In the genomic region with DNA sequence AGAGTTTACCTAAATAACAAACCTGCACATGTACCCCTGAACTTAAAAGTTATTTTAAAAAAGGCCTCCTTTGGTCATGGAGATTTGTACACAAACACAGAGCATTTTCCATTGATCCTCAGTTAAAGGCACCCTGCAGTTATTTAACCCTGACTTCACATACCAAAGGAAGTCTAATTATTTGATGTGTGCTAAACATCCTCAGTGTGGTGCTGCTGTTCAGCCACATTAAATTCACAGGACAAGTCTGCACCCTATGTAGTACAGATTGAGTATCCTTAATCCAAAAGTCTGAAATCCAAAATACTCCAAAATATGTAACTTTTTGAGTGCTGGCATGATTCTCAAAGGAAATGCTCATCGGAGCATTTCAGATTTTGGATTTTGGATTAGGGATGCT, we compare ENCODE assay signal across 32 cellular contexts. TPM values are rescaled to one million over a fixed set of nuclear protein-coding genes. Genes with fewer than 3 reads are reported as not detected.
A peak's percentile ranks its signal among the peaks of the same experiment; 100 is the strongest.
DNase-seq lines count a peak whose midpoint lies in the region; ATAC-seq, FAIRE-seq and TF ChIP-seq lines count a peak whose summit lies in the region.
"Had no signal": no experiment of that assay in that cellular context is flagged by ENCODE, and none has a peak within 500 bp of the region (broad histone marks: within the 10 kb centered on the region; RNA-seq: fewer than 3 reads in every experiment).

No MANE protein-coding gene starts in this region.

- TF ChIP-seq CTCF in MCF 10A (IDR thresholded peaks at IDR 0.05; ENCODE audit: unreplicated experiment) (peak; percentile 31), breast epithelium (IDR thresholded peaks at IDR 0.05) (no peak), OCI-LY3 (IDR thresholded peaks at IDR 0.05; ENCODE audit: low read depth, low read length) (peak; percentile 54), epithelial cell of proximal tubule (conservative IDR thresholded peaks at IDR 0.05; ENCODE audit: low read depth, low read length) (peak; percentile 31)
- TF ChIP-seq CTCF in CD8-positive, alpha-beta T cell (IDR thresholded peaks at IDR 0.05): no peak

- no peaks in the 10 kb centered on the region for H3K4me1 ChIP-seq in breast epithelium
- H3K4me1 ChIP-seq in OCI-LY3 (ENCODE audit: low read length): peaks cover 2% of the 10 kb centered on the region; the same call in 1 of the 2 replicates
- no peaks in the 10 kb centered on the region for H3K4me1 ChIP-seq in CD8-positive, alpha-beta T cell (ENCODE audit: insufficient read depth, low read length)
- H3K4me1 ChIP-seq: heart right ventricle, right lobe of liver, SJCRH30 had no signal

- no peak for ATAC-seq in CD8-positive, alpha-beta T cell
- ATAC-seq: activated CD4-positive, CD25-positive, alpha-beta regulatory T cell treated with anti-CD3 and anti-CD28 coated beads, Interleukin-2, amount 50 U/mL, for 24 hours; heart right ventricle; right lobe of liver; stimulated activated naive CD8-positive, alpha-beta T cell treated with anti-CD3 and anti-CD28 coated beads, Interleukin-15, amount 100 ng/mL, for 72 hours had no signal

- peaks cover 3% of the 10 kb centered on the region; the same call in 1 of the 2 replicates for H4K20me1 ChIP-seq in OCI-LY3 (ENCODE audit: insufficient read depth, low read length)

- POLR2A ChIA-PET in MCF 10A (lab: Yijun Ruan, JAX): no interaction called here
- POLR2A ChIA-PET in CD8-positive, alpha-beta T cell (lab: Charles Lee): no interaction called here

- peaks cover 27% of the 10 kb centered on the region for H3K79me2 ChIP-seq in OCI-LY3 (ENCODE audit: low read length)

- no peaks in the 10 kb centered on the region for H3K36me3 ChIP-seq in breast epithelium
- H3K36me3 ChIP-seq in OCI-LY3 (replicated peaks; ENCODE audit: low read depth, low read length): peaks cover 7% of the 10 kb centered on the region
- no peaks in the 10 kb centered on the region for H3K36me3 ChIP-seq in CD8-positive, alpha-beta T cell (ENCODE audit: insufficient read depth, low read length)
- H3K36me3 ChIP-seq: heart right ventricle, right lobe of liver, SJCRH30, tibial artery had no signal

- intact Hi-C loops in MCF 10A (cut with micrococcal nuclease): loop anchor here (1.0 kb wide), 2 partner anchors 468 to 487 kb away; no protein-coding TSS in a partner anchor
- intact Hi-C loops in breast epithelium (cut with DNase I; ENCODE audit: low total_unique reads): no loop called here
- intact Hi-C loops in CD8-positive, alpha-beta T cell (cut with DNase I, micrococcal nuclease): no loop called here

- no peaks in the 10 kb centered on the region for H3K27me3 Mint-ChIP-seq in MCF 10A (ENCODE audit: insufficient read depth, unreplicated experiment)
- no peaks in the 10 kb centered on the region for H3K27me3 Mint-ChIP-seq in CD8-positive, alpha-beta T cell (ENCODE audit: low read depth)
- H3K27me3 Mint-ChIP-seq: activated CD4-positive, alpha-beta memory T cell treated with anti-CD3 and anti-CD28 coated beads, Interleukin-2, amount 10 ng/mL, durations not matched to agents 7 days and 5 days; stimulated activated naive CD8-positive, alpha-beta T cell treated with anti-CD3 and anti-CD28 coated beads, Interleukin-15, amount 100 ng/mL, for 72 hours had no signal

- no peak overlapping the region for H3K9ac ChIP-seq in OCI-LY3 (ENCODE audit: low read length)

- H3K4me3 Mint-ChIP-seq in MCF 10A (ENCODE audit: unreplicated experiment): no peak overlapping the region
- H3K4me3 Mint-ChIP-seq in CD8-positive, alpha-beta T cell: no peak overlapping the region
- H3K4me3 Mint-ChIP-seq: activated CD4-positive, alpha-beta memory T cell treated with anti-CD3 and anti-CD28 coated beads, Interleukin-2, amount 10 ng/mL, durations not matched to agents 7 days and 5 days; neural crest cell; stimulated activated naive CD8-positive, alpha-beta T cell treated with anti-CD3 and anti-CD28 coated beads, Interleukin-15, amount 100 ng/mL, for 72 hours had no signal

- TF ChIP-seq POLR2A in breast epithelium (IDR thresholded peaks at IDR 0.05): no peak

- no peak overlapping the region for H3K4me2 ChIP-seq in OCI-LY3 (ENCODE audit: low read length)

- H3K9me3 Mint-ChIP-seq in MCF 10A (ENCODE audit: unreplicated experiment): no peaks in the 10 kb centered on the region
- no peaks in the 10 kb centered on the region for H3K9me3 Mint-ChIP-seq in CD8-positive, alpha-beta T cell
- H3K9me3 Mint-ChIP-seq: activated CD4-positive, alpha-beta memory T cell treated with anti-CD3 and anti-CD28 coated beads, Interleukin-2, amount 10 ng/mL, durations not matched to agents 7 days and 5 days; neural crest cell had no signal

- no peaks in the 10 kb centered on the region for H3K9me3 ChIP-seq in breast epithelium
- H3K9me3 ChIP-seq in OCI-LY3 (ENCODE audit: insufficient read depth, low read length): no peaks in the 10 kb centered on the region
- H3K9me3 ChIP-seq in CD8-positive, alpha-beta T cell (ENCODE audit: low read length): no peaks in the 10 kb centered on the region
- H3K9me3 ChIP-seq: heart right ventricle, SJCRH30, tibial artery had no signal

- H3K27ac ChIP-seq in breast epithelium: no peak overlapping the region
- no peak overlapping the region for H3K27ac ChIP-seq in OCI-LY3 (ENCODE audit: low read length)
- H3K27ac ChIP-seq in CD8-positive, alpha-beta T cell (ENCODE audit: low read depth, low read length): no peak overlapping the region
- H3K27ac ChIP-seq: heart right ventricle, right lobe of liver, SJCRH30, tibial artery had no signal

- H3K27me3 ChIP-seq in breast epithelium: no peaks in the 10 kb centered on the region
- peaks cover 4% of the 10 kb centered on the region; the same call in 1 of the 2 replicates for H3K27me3 ChIP-seq in OCI-LY3 (ENCODE audit: low read depth, low read length)
- no peaks in the 10 kb centered on the region for H3K27me3 ChIP-seq in CD8-positive, alpha-beta T cell (ENCODE audit: insufficient read depth, low read length)
- H3K27me3 ChIP-seq: heart right ventricle, right lobe of liver, SJCRH30, tibial artery had no signal

- CTCF ChIA-PET in MCF 10A (lab: Yijun Ruan, JAX): interaction anchor here (0.6 to 0.9 kb wide), 3 partner anchors 10 to 466 kb away, joined by 3 to 4 read pairs (median 3); no protein-coding TSS in a partner anchor
- CTCF ChIA-PET in CD8-positive, alpha-beta T cell (lab: Charles Lee): no interaction called here

- no TSS peak for BruUV-seq in MCF 10A (replicated peaks; lab: Mats Ljungman, UMichigan)

- H3K4me3 ChIP-seq in breast epithelium: no peak overlapping the region
- H3K4me3 ChIP-seq in OCI-LY3 (ENCODE audit: low read length): no peak overlapping the region
- no peak overlapping the region for H3K4me3 ChIP-seq in epithelial cell of proximal tubule (ENCODE audit: low read depth, low read length)
- no peak overlapping the region for H3K4me3 ChIP-seq in CD8-positive, alpha-beta T cell (ENCODE audit: low read depth, low read length)
- H3K4me3 ChIP-seq: heart right ventricle, right lobe of liver, SJCRH30, tibial artery had no signal

- no peak overlapping the region for H2AFZ ChIP-seq in OCI-LY3 (ENCODE audit: low read depth, low read length)

- no peak for FAIRE-seq in urothelium cell line (lab: Jason Lieb, UNC)
- FAIRE-seq: bronchial epithelial cell, endometrium, RCC 7860, TTC549 had no signal

- DNase-seq in MCF 10A (ENCODE audit: unreplicated experiment) (no peak), breast epithelium (ENCODE audit: low spot score in 2 of 2) (no peak), epithelial cell of proximal tubule (ENCODE audit: low read depth) (no peak), CD1c-positive myeloid dendritic cell (ENCODE audit: extremely low spot score) (no peak), KG1 (lab: John Stamatoyannopoulos, UW) (no peak), urothelium cell line (ENCODE audit: low spot score) (no peak)
- no peak for DNase-seq in CD8-positive, alpha-beta T cell
- DNase-seq: 8988T; activated CD4-positive, alpha-beta memory T cell treated with anti-CD3 and anti-CD28 coated beads, Interleukin-2, amount 10 ng/mL, durations not matched to agents 7 days and 5 days; activated effector memory CD4-positive, alpha-beta T cell treated with anti-CD3 and anti-CD28 coated beads, Interleukin-2, amount 50 U/mL, for 16 hours; dermis blood vessel endothelial cell; DMS153; GDM1; heart right ventricle; IMR-90; NCI-H146; NCI-H510A treated with DMSO at 0.1 percent for 48 hours; NK-92 treated with Interleukin-12 subunit alpha and Interleukin-12 subunit beta, amount 100 ng/mL, for 24 hours; posterior cingulate gyrus; right lobe of liver; SJCRH30; stimulated activated naive CD8-positive, alpha-beta T cell treated with anti-CD3 and anti-CD28 coated beads, Interleukin-15, amount 100 ng/mL, for 72 hours; T-helper 1 cell; tibial artery had no signal

- no peak overlapping the region for H3K27ac Mint-ChIP-seq in MCF 10A (ENCODE audit: low read depth, unreplicated experiment)
- H3K27ac Mint-ChIP-seq in CD8-positive, alpha-beta T cell: no peak overlapping the region
- H3K27ac Mint-ChIP-seq: activated CD4-positive, alpha-beta memory T cell treated with anti-CD3 and anti-CD28 coated beads, Interleukin-2, amount 10 ng/mL, durations not matched to agents 7 days and 5 days; stimulated activated naive CD8-positive, alpha-beta T cell treated with anti-CD3 and anti-CD28 coated beads, Interleukin-15, amount 100 ng/mL, for 72 hours had no signal

- peaks cover 6% of the 10 kb centered on the region for H3K4me1 Mint-ChIP-seq in MCF 10A (ENCODE audit: insufficient read depth, unreplicated experiment)
- H3K4me1 Mint-ChIP-seq in CD8-positive, alpha-beta T cell (ENCODE audit: low read depth): peaks cover 6% of the 10 kb centered on the region
- H3K4me1 Mint-ChIP-seq: activated CD4-positive, alpha-beta memory T cell treated with anti-CD3 and anti-CD28 coated beads, Interleukin-2, amount 10 ng/mL, durations not matched to agents 7 days and 5 days; neural crest cell had no signal

- H3K36me3 Mint-ChIP-seq in MCF 10A (ENCODE audit: insufficient read depth, unreplicated experiment): no peaks in the 10 kb centered on the region
- no peaks in the 10 kb centered on the region for H3K36me3 Mint-ChIP-seq in CD8-positive, alpha-beta T cell

RNA-seq across cellular contexts. Expression of gene KCNQ5, which starts 21.4 kb away (rescaled TPM):
- total RNA-seq in MCF 10A (2022) (5.8 and 10.3 TPM in 2 replicates), breast epithelium (1 to 10 TPM in 1 of 3 donors, under 1 TPM in 2; 0.16 to 1.0 (median 0.33) TPM), epithelial cell of proximal tubule (1.4 and 1.7 TPM in 2 replicates)
- 1 to 10 TPM; 3.5 to 3.8 TPM for total RNA-seq in CD8-positive, alpha-beta T cell
- total RNA-seq: dermis blood vessel endothelial cell, lung microvascular endothelial cell, SJCRH30 had no signal

Comparison
In these comparisons a context has a peak if more than half of its experiments do, and no peak if none do; other contexts are left out.
1. CTCF ChIP-seq: peak in MCF 10A (single experiment), OCI-LY3 (single experiment) and epithelial cell of proximal tubule (single experiment); none in breast epithelium (0 of 3) and CD8-positive, alpha-beta T cell (single experiment).